Comparison of ENCODE assay signal across 18 cellular contexts in genomic region chr22:46796566-46797195, GRCh38.
"Had no signal": no experiment of that assay in that cellular context is flagged by ENCODE, and none has a peak within 500 bp of the region (broad histone marks: within the 10 kb centered on the region; RNA-seq: fewer than 3 reads in every experiment).

No MANE protein-coding gene starts in this region.

- H3K27me3 Mint-ChIP-seq: activated CD4-positive, alpha-beta memory T cell treated with anti-CD3 and anti-CD28 coated beads for 36 hours; activated T-helper 17 cell treated with anti-CD3 and anti-CD28 coated beads, Interleukin-2, amount 50 U/mL, for 72 hours; central memory CD8-positive, alpha-beta T cell; memory B cell; natural killer cell treated with Interleukin-12 subunit alpha and Interleukin-12 subunit beta and Interleukin-15 and Interleukin-18, amount 100 ng/mL, for 72 hours; stimulated activated naive CD8-positive, alpha-beta T cell treated with anti-CD3 and anti-CD28 coated beads, Interleukin-15, Interleukin-2, amounts not matched to agents 100 ng/mL and 50 ng/mL, for 24 hours had no signal

- H3K9me3 ChIP-seq: adrenal gland, body of pancreas, prostate gland, right lobe of liver, testis had no signal

- H3K9me3 Mint-ChIP-seq: activated CD4-positive, alpha-beta memory T cell treated with anti-CD3 and anti-CD28 coated beads for 36 hours; activated naive CD4-positive, alpha-beta T cell treated with anti-CD3 and anti-CD28 coated beads for 36 hours; activated T-helper 17 cell treated with anti-CD3 and anti-CD28 coated beads, Interleukin-2, amount 50 U/mL, for 72 hours; central memory CD8-positive, alpha-beta T cell; memory B cell; natural killer cell treated with Interleukin-12 subunit alpha and Interleukin-12 subunit beta and Interleukin-15 and Interleukin-18, amount 100 ng/mL, for 72 hours; stimulated activated naive CD8-positive, alpha-beta T cell treated with anti-CD3 and anti-CD28 coated beads, Interleukin-15, Interleukin-2, amounts not matched to agents 100 ng/mL and 50 ng/mL, for 24 hours had no signal

- H3K27ac Mint-ChIP-seq: activated CD4-positive, alpha-beta memory T cell treated with anti-CD3 and anti-CD28 coated beads for 36 hours; activated naive CD4-positive, alpha-beta T cell treated with anti-CD3 and anti-CD28 coated beads for 36 hours; activated T-helper 17 cell treated with anti-CD3 and anti-CD28 coated beads, Interleukin-2, amount 50 U/mL, for 72 hours; memory B cell; natural killer cell treated with Interleukin-12 subunit alpha and Interleukin-12 subunit beta and Interleukin-15 and Interleukin-18, amount 100 ng/mL, for 72 hours; stimulated activated naive CD8-positive, alpha-beta T cell treated with anti-CD3 and anti-CD28 coated beads, Interleukin-15, Interleukin-2, amounts not matched to agents 100 ng/mL and 50 ng/mL, for 24 hours had no signal

- H3K36me3 ChIP-seq: prostate gland had no signal

- H3K4me3 ChIP-seq: adrenal gland, body of pancreas, prostate gland, right lobe of liver, SK-N-MC, testis had no signal

- DNase-seq: activated CD4-positive, alpha-beta memory T cell treated with anti-CD3 and anti-CD28 coated beads for 36 hours; activated CD4-positive, CD25-positive, alpha-beta regulatory T cell treated with anti-CD3 and anti-CD28 coated beads, Interleukin-2, amount 50 U/mL, for 72 hours; activated naive CD4-positive, alpha-beta T cell treated with anti-CD3 and anti-CD28 coated beads for 36 hours; body of pancreas; occipital lobe; stimulated activated CD4-positive, alpha-beta T cell treated with anti-CD3 and anti-CD28 coated beads, Interleukin-12 subunit alpha, Interleukin-12 subunit beta, amount 100 ng/mL, for 4 hours; stimulated activated CD4-positive, alpha-beta T cell treated with anti-CD3 and anti-CD28 coated beads, Interleukin-2, amount 100 ng/mL, for 48 hours; stimulated activated CD8-positive, alpha-beta memory T cell treated with anti-CD3 and anti-CD28 coated beads, Interleukin-4, amount 100 ng/mL, for 48 hours had no signal

- H3K4me3 Mint-ChIP-seq: activated CD4-positive, alpha-beta memory T cell treated with anti-CD3 and anti-CD28 coated beads for 36 hours; activated naive CD4-positive, alpha-beta T cell treated with anti-CD3 and anti-CD28 coated beads for 36 hours; activated T-helper 17 cell treated with anti-CD3 and anti-CD28 coated beads, Interleukin-2, amount 50 U/mL, for 72 hours; central memory CD8-positive, alpha-beta T cell; memory B cell; natural killer cell treated with Interleukin-12 subunit alpha and Interleukin-12 subunit beta and Interleukin-15 and Interleukin-18, amount 100 ng/mL, for 72 hours; stimulated activated naive CD8-positive, alpha-beta T cell treated with anti-CD3 and anti-CD28 coated beads, Interleukin-15, Interleukin-2, amounts not matched to agents 100 ng/mL and 50 ng/mL, for 24 hours had no signal

- H3K4me1 ChIP-seq: prostate gland had no signal

- H3K27ac ChIP-seq: adrenal gland, body of pancreas, prostate gland, right lobe of liver, SK-N-MC, testis had no signal

- ATAC-seq: activated T-helper 17 cell treated with anti-CD3 and anti-CD28 coated beads, Interleukin-2, amount 50 U/mL, for 72 hours; body of pancreas; natural killer cell treated with Interleukin-12 subunit alpha and Interleukin-12 subunit beta and Interleukin-15 and Interleukin-18, amount 100 ng/mL, for 72 hours; right lobe of liver had no signal

- H3K27me3 ChIP-seq: adrenal gland, body of pancreas, right lobe of liver, testis had no signal
